1 cellular context compared by ENCODE assay signal in the genomic region with DNA sequence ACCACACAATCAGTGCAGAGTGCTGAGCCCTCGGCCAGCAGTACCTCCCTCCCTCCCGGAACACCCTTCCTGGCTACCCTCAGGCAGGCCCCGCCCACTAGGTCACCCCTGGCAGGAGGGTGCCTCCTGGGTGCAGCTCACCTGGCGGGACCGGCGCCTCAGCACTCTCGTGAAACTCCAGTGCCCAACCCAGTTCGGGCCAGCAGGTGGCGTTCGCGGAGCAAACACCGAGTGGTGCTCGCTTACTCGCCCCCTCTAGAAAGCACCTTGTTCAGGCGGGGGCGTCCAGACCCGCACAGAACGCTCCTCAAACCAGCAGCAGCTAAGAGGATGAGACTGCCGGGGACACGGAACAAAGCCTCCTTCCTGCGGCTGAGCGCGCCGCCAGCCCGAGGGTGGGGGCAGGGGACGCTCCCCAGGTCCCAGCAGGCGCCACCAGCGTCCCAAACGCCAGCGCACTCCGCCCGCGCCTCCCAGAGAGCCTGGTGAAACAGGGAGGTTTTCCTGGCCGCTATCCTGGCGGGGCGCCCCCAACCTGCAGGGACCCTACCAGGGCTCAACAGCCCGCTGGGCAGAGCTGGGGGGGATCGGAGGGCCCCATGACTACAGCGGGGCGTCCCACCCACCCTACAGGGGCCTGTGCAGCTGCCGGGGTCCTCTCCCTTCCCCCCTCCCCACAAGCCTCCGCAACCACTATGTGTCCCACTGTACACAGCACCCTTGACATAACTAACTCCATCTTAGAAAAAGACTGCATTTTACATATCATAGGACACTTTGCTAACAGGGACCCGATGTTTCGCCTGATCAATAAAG.
TF ChIP-seq lines count a peak whose summit lies in the region.

No MANE protein-coding gene starts in this region.

TF ChIP-seq in HepG2, 621 proteins besides CTCF, POLR2A, EP300 and RAD21 (continued from another document and continues in another):
- TF ChIP-seq, protein P1, sequence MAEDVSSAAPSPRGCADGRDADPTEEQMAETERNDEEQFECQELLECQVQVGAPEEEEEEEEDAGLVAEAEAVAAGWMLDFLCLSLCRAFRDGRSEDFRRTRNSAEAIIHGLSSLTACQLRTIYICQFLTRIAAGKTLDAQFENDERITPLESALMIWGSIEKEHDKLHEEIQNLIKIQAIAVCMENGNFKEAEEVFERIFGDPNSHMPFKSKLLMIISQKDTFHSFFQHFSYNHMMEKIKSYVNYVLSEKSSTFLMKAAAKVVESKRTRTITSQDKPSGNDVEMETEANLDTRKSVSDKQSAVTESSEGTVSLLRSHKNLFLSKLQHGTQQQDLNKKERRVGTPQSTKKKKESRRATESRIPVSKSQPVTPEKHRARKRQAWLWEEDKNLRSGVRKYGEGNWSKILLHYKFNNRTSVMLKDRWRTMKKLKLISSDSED (CRISPR knock-in tag; IDR thresholded peaks at IDR 0.05): no peak
- TF ChIP-seq, protein P2, sequence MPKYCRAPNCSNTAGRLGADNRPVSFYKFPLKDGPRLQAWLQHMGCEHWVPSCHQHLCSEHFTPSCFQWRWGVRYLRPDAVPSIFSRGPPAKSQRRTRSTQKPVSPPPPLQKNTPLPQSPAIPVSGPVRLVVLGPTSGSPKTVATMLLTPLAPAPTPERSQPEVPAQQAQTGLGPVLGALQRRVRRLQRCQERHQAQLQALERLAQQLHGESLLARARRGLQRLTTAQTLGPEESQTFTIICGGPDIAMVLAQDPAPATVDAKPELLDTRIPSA (CRISPR knock-in tag; IDR thresholded peaks at IDR 0.05; ENCODE audit: borderline replicate concordance): no peak
- TF ChIP-seq NFE2L1 (CRISPR knock-in tag; IDR thresholded peaks at IDR 0.05; ENCODE audit: borderline replicate concordance): no peak
- TF ChIP-seq ZNF879 (CRISPR knock-in tag; IDR thresholded peaks at IDR 0.05): no peak
- TF ChIP-seq, protein P3, sequence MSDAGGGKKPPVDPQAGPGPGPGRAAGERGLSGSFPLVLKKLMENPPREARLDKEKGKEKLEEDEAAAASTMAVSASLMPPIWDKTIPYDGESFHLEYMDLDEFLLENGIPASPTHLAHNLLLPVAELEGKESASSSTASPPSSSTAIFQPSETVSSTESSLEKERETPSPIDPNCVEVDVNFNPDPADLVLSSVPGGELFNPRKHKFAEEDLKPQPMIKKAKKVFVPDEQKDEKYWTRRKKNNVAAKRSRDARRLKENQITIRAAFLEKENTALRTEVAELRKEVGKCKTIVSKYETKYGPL (CRISPR knock-in tag; IDR thresholded peaks at IDR 0.05): no peak
- TF ChIP-seq FOXJ3 (CRISPR knock-in tag; IDR thresholded peaks at IDR 0.05; ENCODE audit: borderline replicate concordance): no peak
- TF ChIP-seq, protein P4, sequence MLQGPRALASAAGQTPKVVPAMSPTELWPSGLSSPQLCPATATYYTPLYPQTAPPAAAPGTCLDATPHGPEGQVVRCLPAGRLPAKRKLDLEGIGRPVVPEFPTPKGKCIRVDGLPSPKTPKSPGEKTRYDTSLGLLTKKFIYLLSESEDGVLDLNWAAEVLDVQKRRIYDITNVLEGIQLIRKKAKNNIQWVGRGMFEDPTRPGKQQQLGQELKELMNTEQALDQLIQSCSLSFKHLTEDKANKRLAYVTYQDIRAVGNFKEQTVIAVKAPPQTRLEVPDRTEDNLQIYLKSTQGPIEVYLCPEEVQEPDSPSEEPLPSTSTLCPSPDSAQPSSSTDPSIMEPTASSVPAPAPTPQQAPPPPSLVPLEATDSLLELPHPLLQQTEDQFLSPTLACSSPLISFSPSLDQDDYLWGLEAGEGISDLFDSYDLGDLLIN (CRISPR knock-in tag; IDR thresholded peaks at IDR 0.05; ENCODE audit: borderline replicate concordance): peak; percentile 37; the same call in 1 of the 2 replicates
- TF ChIP-seq ATM (IDR thresholded peaks at IDR 0.05; ENCODE audit: borderline replicate concordance): no peak
- TF ChIP-seq ZNF839 (CRISPR knock-in tag; IDR thresholded peaks at IDR 0.05; ENCODE audit: borderline replicate concordance): no peak
- TF ChIP-seq, protein P5, sequence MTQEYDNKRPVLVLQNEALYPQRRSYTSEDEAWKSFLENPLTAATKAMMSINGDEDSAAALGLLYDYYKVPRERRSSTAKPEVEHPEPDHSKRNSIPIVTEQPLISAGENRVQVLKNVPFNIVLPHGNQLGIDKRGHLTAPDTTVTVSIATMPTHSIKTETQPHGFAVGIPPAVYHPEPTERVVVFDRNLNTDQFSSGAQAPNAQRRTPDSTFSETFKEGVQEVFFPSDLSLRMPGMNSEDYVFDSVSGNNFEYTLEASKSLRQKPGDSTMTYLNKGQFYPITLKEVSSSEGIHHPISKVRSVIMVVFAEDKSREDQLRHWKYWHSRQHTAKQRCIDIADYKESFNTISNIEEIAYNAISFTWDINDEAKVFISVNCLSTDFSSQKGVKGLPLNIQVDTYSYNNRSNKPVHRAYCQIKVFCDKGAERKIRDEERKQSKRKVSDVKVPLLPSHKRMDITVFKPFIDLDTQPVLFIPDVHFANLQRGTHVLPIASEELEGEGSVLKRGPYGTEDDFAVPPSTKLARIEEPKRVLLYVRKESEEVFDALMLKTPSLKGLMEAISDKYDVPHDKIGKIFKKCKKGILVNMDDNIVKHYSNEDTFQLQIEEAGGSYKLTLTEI (CRISPR knock-in tag; conservative IDR thresholded peaks at IDR 0.05): no peak
- TF ChIP-seq YEATS2 (CRISPR knock-in tag; IDR thresholded peaks at IDR 0.05; ENCODE audit: borderline replicate concordance): no peak
- TF ChIP-seq SCMH1 (CRISPR knock-in tag; IDR thresholded peaks at IDR 0.05; ENCODE audit: borderline replicate concordance): no peak
- TF ChIP-seq, protein P6, sequence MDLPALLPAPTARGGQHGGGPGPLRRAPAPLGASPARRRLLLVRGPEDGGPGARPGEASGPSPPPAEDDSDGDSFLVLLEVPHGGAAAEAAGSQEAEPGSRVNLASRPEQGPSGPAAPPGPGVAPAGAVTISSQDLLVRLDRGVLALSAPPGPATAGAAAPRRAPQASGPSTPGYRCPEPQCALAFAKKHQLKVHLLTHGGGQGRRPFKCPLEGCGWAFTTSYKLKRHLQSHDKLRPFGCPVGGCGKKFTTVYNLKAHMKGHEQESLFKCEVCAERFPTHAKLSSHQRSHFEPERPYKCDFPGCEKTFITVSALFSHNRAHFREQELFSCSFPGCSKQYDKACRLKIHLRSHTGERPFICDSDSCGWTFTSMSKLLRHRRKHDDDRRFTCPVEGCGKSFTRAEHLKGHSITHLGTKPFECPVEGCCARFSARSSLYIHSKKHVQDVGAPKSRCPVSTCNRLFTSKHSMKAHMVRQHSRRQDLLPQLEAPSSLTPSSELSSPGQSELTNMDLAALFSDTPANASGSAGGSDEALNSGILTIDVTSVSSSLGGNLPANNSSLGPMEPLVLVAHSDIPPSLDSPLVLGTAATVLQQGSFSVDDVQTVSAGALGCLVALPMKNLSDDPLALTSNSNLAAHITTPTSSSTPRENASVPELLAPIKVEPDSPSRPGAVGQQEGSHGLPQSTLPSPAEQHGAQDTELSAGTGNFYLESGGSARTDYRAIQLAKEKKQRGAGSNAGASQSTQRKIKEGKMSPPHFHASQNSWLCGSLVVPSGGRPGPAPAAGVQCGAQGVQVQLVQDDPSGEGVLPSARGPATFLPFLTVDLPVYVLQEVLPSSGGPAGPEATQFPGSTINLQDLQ (CRISPR knock-in tag; IDR thresholded peaks at IDR 0.05): no peak
- TF ChIP-seq HHEX (CRISPR knock-in tag; IDR thresholded peaks at IDR 0.05): no peak
- TF ChIP-seq RFX3 (CRISPR knock-in tag; IDR thresholded peaks at IDR 0.05): no peak
- TF ChIP-seq, protein P7, sequence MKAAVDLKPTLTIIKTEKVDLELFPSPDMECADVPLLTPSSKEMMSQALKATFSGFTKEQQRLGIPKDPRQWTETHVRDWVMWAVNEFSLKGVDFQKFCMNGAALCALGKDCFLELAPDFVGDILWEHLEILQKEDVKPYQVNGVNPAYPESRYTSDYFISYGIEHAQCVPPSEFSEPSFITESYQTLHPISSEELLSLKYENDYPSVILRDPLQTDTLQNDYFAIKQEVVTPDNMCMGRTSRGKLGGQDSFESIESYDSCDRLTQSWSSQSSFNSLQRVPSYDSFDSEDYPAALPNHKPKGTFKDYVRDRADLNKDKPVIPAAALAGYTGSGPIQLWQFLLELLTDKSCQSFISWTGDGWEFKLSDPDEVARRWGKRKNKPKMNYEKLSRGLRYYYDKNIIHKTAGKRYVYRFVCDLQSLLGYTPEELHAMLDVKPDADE (CRISPR knock-in tag; IDR thresholded peaks at IDR 0.05): no peak
- 0 out of 2 replicates have a peak, but pooled peaks have one; percentile 43 for TF ChIP-seq TARDBP (CRISPR knock-in tag; IDR thresholded peaks at IDR 0.05)
- no peak; the same call in 1 of the 2 replicates for TF ChIP-seq HDAC2 (CRISPR knock-in tag; IDR thresholded peaks at IDR 0.05)
- TF ChIP-seq ZKSCAN5 (CRISPR knock-in tag; IDR thresholded peaks at IDR 0.05): no peak
- TF ChIP-seq ZNF83 (CRISPR knock-in tag; IDR thresholded peaks at IDR 0.05; ENCODE audit: borderline replicate concordance): no peak
- no peak for TF ChIP-seq ZNF567 (CRISPR knock-in tag; IDR thresholded peaks at IDR 0.05; ENCODE audit: borderline replicate concordance)
- TF ChIP-seq, protein P8, sequence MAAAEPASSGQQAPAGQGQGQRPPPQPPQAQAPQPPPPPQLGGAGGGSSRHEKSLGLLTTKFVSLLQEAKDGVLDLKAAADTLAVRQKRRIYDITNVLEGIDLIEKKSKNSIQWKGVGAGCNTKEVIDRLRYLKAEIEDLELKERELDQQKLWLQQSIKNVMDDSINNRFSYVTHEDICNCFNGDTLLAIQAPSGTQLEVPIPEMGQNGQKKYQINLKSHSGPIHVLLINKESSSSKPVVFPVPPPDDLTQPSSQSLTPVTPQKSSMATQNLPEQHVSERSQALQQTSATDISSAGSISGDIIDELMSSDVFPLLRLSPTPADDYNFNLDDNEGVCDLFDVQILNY (CRISPR knock-in tag; conservative IDR thresholded peaks at IDR 0.05): peak; percentile 40; the same call in 1 of the 2 replicates
- no peak for TF ChIP-seq MBD4 (IDR thresholded peaks at IDR 0.05; ENCODE audit: borderline replicate concordance, low read length)
- TF ChIP-seq SATB2 (CRISPR knock-in tag; IDR thresholded peaks at IDR 0.05): no peak
- TF ChIP-seq MBNL3 (CRISPR knock-in tag; conservative IDR thresholded peaks at IDR 0.05): no peak
- TF ChIP-seq HNRNPK (IDR thresholded peaks at IDR 0.05; ENCODE audit: low read depth, low read length, poor library complexity, severe bottlenecking): peak; percentile 43
- no peak for TF ChIP-seq ATAD3A (CRISPR knock-in tag; IDR thresholded peaks at IDR 0.05)
- TF ChIP-seq, protein P9, sequence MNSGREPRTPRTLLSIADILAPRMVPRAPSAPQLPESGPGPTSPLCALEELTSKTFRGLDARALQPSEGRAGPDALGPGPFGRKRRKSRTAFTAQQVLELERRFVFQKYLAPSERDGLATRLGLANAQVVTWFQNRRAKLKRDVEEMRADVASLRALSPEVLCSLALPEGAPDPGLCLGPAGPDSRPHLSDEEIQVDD (CRISPR knock-in tag; IDR thresholded peaks at IDR 0.05; ENCODE audit: borderline replicate concordance): no peak
- no peak for TF ChIP-seq ZNF24 (IDR thresholded peaks at IDR 0.05)
- TF ChIP-seq, protein P10, sequence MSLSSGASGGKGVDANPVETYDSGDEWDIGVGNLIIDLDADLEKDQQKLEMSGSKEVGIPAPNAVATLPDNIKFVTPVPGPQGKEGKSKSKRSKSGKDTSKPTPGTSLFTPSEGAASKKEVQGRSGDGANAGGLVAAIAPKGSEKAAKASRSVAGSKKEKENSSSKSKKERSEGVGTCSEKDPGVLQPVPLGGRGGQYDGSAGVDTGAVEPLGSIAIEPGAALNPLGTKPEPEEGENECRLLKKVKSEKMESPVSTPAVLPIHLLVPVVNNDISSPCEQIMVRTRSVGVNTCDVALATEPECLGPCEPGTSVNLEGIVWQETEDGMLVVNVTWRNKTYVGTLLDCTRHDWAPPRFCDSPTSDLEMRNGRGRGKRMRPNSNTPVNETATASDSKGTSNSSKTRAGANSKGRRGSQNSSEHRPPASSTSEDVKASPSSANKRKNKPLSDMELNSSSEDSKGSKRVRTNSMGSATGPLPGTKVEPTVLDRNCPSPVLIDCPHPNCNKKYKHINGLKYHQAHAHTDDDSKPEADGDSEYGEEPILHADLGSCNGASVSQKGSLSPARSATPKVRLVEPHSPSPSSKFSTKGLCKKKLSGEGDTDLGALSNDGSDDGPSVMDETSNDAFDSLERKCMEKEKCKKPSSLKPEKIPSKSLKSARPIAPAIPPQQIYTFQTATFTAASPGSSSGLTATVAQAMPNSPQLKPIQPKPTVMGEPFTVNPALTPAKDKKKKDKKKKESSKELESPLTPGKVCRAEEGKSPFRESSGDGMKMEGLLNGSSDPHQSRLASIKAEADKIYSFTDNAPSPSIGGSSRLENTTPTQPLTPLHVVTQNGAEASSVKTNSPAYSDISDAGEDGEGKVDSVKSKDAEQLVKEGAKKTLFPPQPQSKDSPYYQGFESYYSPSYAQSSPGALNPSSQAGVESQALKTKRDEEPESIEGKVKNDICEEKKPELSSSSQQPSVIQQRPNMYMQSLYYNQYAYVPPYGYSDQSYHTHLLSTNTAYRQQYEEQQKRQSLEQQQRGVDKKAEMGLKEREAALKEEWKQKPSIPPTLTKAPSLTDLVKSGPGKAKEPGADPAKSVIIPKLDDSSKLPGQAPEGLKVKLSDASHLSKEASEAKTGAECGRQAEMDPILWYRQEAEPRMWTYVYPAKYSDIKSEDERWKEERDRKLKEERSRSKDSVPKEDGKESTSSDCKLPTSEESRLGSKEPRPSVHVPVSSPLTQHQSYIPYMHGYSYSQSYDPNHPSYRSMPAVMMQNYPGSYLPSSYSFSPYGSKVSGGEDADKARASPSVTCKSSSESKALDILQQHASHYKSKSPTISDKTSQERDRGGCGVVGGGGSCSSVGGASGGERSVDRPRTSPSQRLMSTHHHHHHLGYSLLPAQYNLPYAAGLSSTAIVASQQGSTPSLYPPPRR (CRISPR knock-in tag; IDR thresholded peaks at IDR 0.05; ENCODE audit: borderline replicate concordance): no peak
- peak; percentile 70; the same call in 1 of the 2 replicates for TF ChIP-seq ZNF253 (CRISPR knock-in tag; IDR thresholded peaks at IDR 0.05; ENCODE audit: borderline replicate concordance)
- TF ChIP-seq MED13 (CRISPR knock-in tag; IDR thresholded peaks at IDR 0.05): no peak
- TF ChIP-seq, protein P11, sequence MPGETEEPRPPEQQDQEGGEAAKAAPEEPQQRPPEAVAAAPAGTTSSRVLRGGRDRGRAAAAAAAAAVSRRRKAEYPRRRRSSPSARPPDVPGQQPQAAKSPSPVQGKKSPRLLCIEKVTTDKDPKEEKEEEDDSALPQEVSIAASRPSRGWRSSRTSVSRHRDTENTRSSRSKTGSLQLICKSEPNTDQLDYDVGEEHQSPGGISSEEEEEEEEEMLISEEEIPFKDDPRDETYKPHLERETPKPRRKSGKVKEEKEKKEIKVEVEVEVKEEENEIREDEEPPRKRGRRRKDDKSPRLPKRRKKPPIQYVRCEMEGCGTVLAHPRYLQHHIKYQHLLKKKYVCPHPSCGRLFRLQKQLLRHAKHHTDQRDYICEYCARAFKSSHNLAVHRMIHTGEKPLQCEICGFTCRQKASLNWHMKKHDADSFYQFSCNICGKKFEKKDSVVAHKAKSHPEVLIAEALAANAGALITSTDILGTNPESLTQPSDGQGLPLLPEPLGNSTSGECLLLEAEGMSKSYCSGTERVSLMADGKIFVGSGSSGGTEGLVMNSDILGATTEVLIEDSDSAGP (CRISPR knock-in tag; IDR thresholded peaks at IDR 0.05; ENCODE audit: borderline replicate concordance): peak; percentile 66; the same call in 1 of the 2 replicates
- TF ChIP-seq HOXA3 (CRISPR knock-in tag; IDR thresholded peaks at IDR 0.05): peak; percentile 30
- TF ChIP-seq SALL2 (CRISPR knock-in tag; IDR thresholded peaks at IDR 0.05): peak; percentile 38; the same call in 1 of the 2 replicates
- TF ChIP-seq ZSCAN29 (CRISPR knock-in tag; conservative IDR thresholded peaks at IDR 0.05): no peak
- TF ChIP-seq, protein P12, sequence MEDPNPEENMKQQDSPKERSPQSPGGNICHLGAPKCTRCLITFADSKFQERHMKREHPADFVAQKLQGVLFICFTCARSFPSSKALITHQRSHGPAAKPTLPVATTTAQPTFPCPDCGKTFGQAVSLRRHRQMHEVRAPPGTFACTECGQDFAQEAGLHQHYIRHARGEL (CRISPR knock-in tag; IDR thresholded peaks at IDR 0.05): no peak
